Comparison of ENCODE assay signal across 13 cellular contexts in genomic region chr1:28888915-28889314, GRCh38. TPM values are rescaled to one million over a fixed set of nuclear protein-coding genes. Genes with fewer than 3 reads are reported as not detected.
DNase-seq lines count a peak whose midpoint lies in the region; ATAC-seq and TF ChIP-seq lines count a peak whose summit lies in the region.
"Had no signal": no experiment of that assay in that cellular context is flagged by ENCODE, and none has a peak within 500 bp of the region (broad histone marks: within the 10 kb centered on the region; RNA-seq: fewer than 3 reads in every experiment).

No MANE protein-coding gene starts in this region.

- no peak for ATAC-seq in activated CD4-positive, alpha-beta T cell treated with anti-CD3 and anti-CD28 coated beads for 36 hours
- no peak for ATAC-seq in GM23338
- ATAC-seq in activated T-helper 17 cell treated with anti-CD3 and anti-CD28 coated beads, Interleukin-2, amount 50 U/mL, for 72 hours (replicated peaks), result no peak
- ATAC-seq in stimulated activated naive CD8-positive, alpha-beta T cell treated with anti-CD3 and anti-CD28 coated beads, Interleukin-15, Interleukin-2, amounts not matched to agents 100 U/mL and 50 U/mL, for 24 hours, result no peak
- no peak for ATAC-seq in GM19467 (IDR thresholded peaks at IDR 0.05; ENCODE audit: unreplicated experiment)

- DNase-seq in activated CD4-positive, alpha-beta T cell treated with anti-CD3 and anti-CD28 coated beads for 36 hours, result no peak
- DNase-seq in activated CD4-positive, alpha-beta T cell treated with anti-CD3 and anti-CD28 coated beads, Interleukin-2, amount 50 U/mL, for 4 hours, result no peak
- no peak for DNase-seq in GM23338 (ENCODE audit: low spot score)
- DNase-seq in nephron progenitor cell, result no peak
- DNase-seq in stimulated activated naive CD8-positive, alpha-beta T cell treated with anti-CD3 and anti-CD28 coated beads, Interleukin-15, Interleukin-2, amounts not matched to agents 100 U/mL and 50 U/mL, for 24 hours, result no peak
- no peak for DNase-seq in NCI-H2227 (lab: John Stamatoyannopoulos, UW; ENCODE audit: unreplicated experiment)
- DNase-seq: activated naive CD4-positive, alpha-beta T cell treated with anti-CD3 and anti-CD28 coated beads for 36 hours; cortex of kidney; NCI-H1436 treated with DMSO at 0.1 percent for 48 hours had no signal

- H3K27me3 Mint-ChIP-seq in activated CD4-positive, alpha-beta T cell treated with anti-CD3 and anti-CD28 coated beads for 36 hours, result no peaks in the 10 kb centered on the region
- H3K27me3 Mint-ChIP-seq in GM23338 (ENCODE audit: insufficient read depth, low read depth, poor library complexity), result peaks cover 23% of the 10 kb centered on the region
- no peaks in the 10 kb centered on the region for H3K27me3 Mint-ChIP-seq in activated T-helper 17 cell treated with anti-CD3 and anti-CD28 coated beads, Interleukin-2, amount 50 U/mL, for 72 hours
- peaks cover 35% of the 10 kb centered on the region for H3K27me3 Mint-ChIP-seq in nephron progenitor cell (ENCODE audit: low read depth, poor library complexity)

- no peaks in the 10 kb centered on the region for H3K36me3 Mint-ChIP-seq in activated CD4-positive, alpha-beta T cell treated with anti-CD3 and anti-CD28 coated beads for 36 hours (ENCODE audit: low read depth)
- H3K36me3 Mint-ChIP-seq in GM23338 (ENCODE audit: low read depth) (no peaks in the 10 kb centered on the region), nephron progenitor cell (ENCODE audit: low read depth) (no peaks in the 10 kb centered on the region)
- peaks cover 14% of the 10 kb centered on the region for H3K36me3 Mint-ChIP-seq in activated T-helper 17 cell treated with anti-CD3 and anti-CD28 coated beads, Interleukin-2, amount 50 U/mL, for 72 hours (ENCODE audit: low read depth)

- no peaks in the 10 kb centered on the region for H3K9me3 Mint-ChIP-seq in activated CD4-positive, alpha-beta T cell treated with anti-CD3 and anti-CD28 coated beads for 36 hours (ENCODE audit: low read depth)
- H3K9me3 Mint-ChIP-seq in GM23338 (no peaks in the 10 kb centered on the region; the same call in 2 of the 3 replicates), nephron progenitor cell (no peaks in the 10 kb centered on the region)
- H3K9me3 Mint-ChIP-seq in activated T-helper 17 cell treated with anti-CD3 and anti-CD28 coated beads, Interleukin-2, amount 50 U/mL, for 72 hours, result no peaks in the 10 kb centered on the region
- H3K9me3 Mint-ChIP-seq: activated naive CD4-positive, alpha-beta T cell treated with anti-CD3 and anti-CD28 coated beads for 36 hours had no signal

- CTCF ChIA-PET in activated CD4-positive, alpha-beta T cell treated with anti-CD3 and anti-CD28 coated beads for 36 hours (lab: Charles Lee), result interaction anchor here (1.2 kb wide), 1 partner anchor 10 kb away, joined by 4 read pairs; no protein-coding TSS in a partner anchor

- no peak overlapping the region for H2AFZ ChIP-seq in GM23338

- intact Hi-C loops in activated CD4-positive, alpha-beta T cell treated with anti-CD3 and anti-CD28 coated beads for 36 hours (cut with DNase I, micrococcal nuclease), result loop anchor here (5.0 kb wide), 5 partner anchors 38 to 1828 kb away; partner anchors contain the start of genes SRSF4 (in 1 of the 2) and TMEM200B (in 1 of the 2)

- POLR2A ChIA-PET in activated CD4-positive, alpha-beta T cell treated with anti-CD3 and anti-CD28 coated beads for 36 hours (lab: Charles Lee), result interaction anchor here (0.9 kb wide), 1 partner anchor 25 kb away, joined by 3 read pairs; the partner anchor contains the start of gene EPB41

- peaks cover 24% of the 10 kb centered on the region for H3K4me1 ChIP-seq in GM23338 (ENCODE audit: insufficient read depth)

- peak overlapping the region; percentile 2 for H3K4me3 Mint-ChIP-seq in activated CD4-positive, alpha-beta T cell treated with anti-CD3 and anti-CD28 coated beads for 36 hours
- no peak overlapping the region for H3K4me3 Mint-ChIP-seq in GM23338
- peak overlapping the region; percentile 87 for H3K4me3 Mint-ChIP-seq in activated T-helper 17 cell treated with anti-CD3 and anti-CD28 coated beads, Interleukin-2, amount 50 U/mL, for 72 hours
- peak overlapping the region; percentile 42 for H3K4me3 Mint-ChIP-seq in nephron progenitor cell

- H3F3A ChIP-seq in GM23338 (replicated peaks; ENCODE audit: low read depth), result peaks cover 11% of the 10 kb centered on the region

- no peak overlapping the region for H3K27ac Mint-ChIP-seq in activated CD4-positive, alpha-beta T cell treated with anti-CD3 and anti-CD28 coated beads for 36 hours
- no peak overlapping the region for H3K27ac Mint-ChIP-seq in GM23338
- H3K27ac Mint-ChIP-seq in activated T-helper 17 cell treated with anti-CD3 and anti-CD28 coated beads, Interleukin-2, amount 50 U/mL, for 72 hours, result no peak overlapping the region
- no peak overlapping the region for H3K27ac Mint-ChIP-seq in nephron progenitor cell
- H3K27ac Mint-ChIP-seq: activated naive CD4-positive, alpha-beta T cell treated with anti-CD3 and anti-CD28 coated beads for 36 hours had no signal

- H3K4me3 ChIP-seq in GM23338, result no peak overlapping the region
- H3K4me3 ChIP-seq: lung had no signal

- H3K4me2 ChIP-seq in GM23338, result peak overlapping the region; percentile 81; the same call in 1 of the 2 replicates

- H3K27ac ChIP-seq in GM23338 (ENCODE audit: low read depth), result no peak overlapping the region
- H3K27ac ChIP-seq: testis had no signal

- H3K9me2 ChIP-seq in GM23338 (ENCODE audit: insufficient read depth), result no peaks in the 10 kb centered on the region

- H3K27me3 ChIP-seq in GM23338 (ENCODE audit: insufficient read depth), result peaks cover 16% of the 10 kb centered on the region; the same call in 1 of the 2 replicates
- H3K27me3 ChIP-seq: testis had no signal

- H3K36me3 ChIP-seq in GM23338 (ENCODE audit: insufficient read depth), result no peaks in the 10 kb centered on the region

- TF ChIP-seq CTCF in GM23338 (conservative IDR thresholded peaks at IDR 0.05; ENCODE audit: low read depth in 2 of 2), result no peak
- no peak for TF ChIP-seq CTCF in nephron progenitor cell (IDR thresholded peaks at IDR 0.05)

- H3K79me2 ChIP-seq in GM23338 (replicated peaks; ENCODE audit: insufficient read depth), result no peaks in the 10 kb centered on the region

- peaks cover 43% of the 10 kb centered on the region for H3K4me1 Mint-ChIP-seq in activated CD4-positive, alpha-beta T cell treated with anti-CD3 and anti-CD28 coated beads for 36 hours
- H3K4me1 Mint-ChIP-seq in GM23338, result peaks cover 33% of the 10 kb centered on the region
- peaks cover 21% of the 10 kb centered on the region for H3K4me1 Mint-ChIP-seq in activated T-helper 17 cell treated with anti-CD3 and anti-CD28 coated beads, Interleukin-2, amount 50 U/mL, for 72 hours
- H3K4me1 Mint-ChIP-seq in nephron progenitor cell, result peaks cover 47% of the 10 kb centered on the region

- H4K20me1 ChIP-seq in GM23338 (replicated peaks; ENCODE audit: insufficient read depth), result no peaks in the 10 kb centered on the region

TF ChIP-seq in GM23338, 12 proteins besides CTCF, POLR2A, EP300 and RAD21:
- no peak for TF ChIP-seq ETS1 (IDR thresholded peaks at IDR 0.05)
- TF ChIP-seq ZNF114 (CRISPR knock-in tag; IDR thresholded peaks at IDR 0.05), result no peak
- no peak for TF ChIP-seq REST (IDR thresholded peaks at IDR 0.05; ENCODE audit: unreplicated experiment)
- no peak for TF ChIP-seq POLR2AphosphoS5 (IDR thresholded peaks at IDR 0.05; ENCODE audit: low read depth)
- no peak for TF ChIP-seq EZH2 (IDR thresholded peaks at IDR 0.05; ENCODE audit: low read depth, unreplicated experiment)
- no peak for TF ChIP-seq ZNF331 (CRISPR knock-in tag; IDR thresholded peaks at IDR 0.05; ENCODE audit: low read depth)
- no peak for TF ChIP-seq NANOG (IDR thresholded peaks at IDR 0.05; ENCODE audit: borderline replicate concordance)
- TF ChIP-seq JUNB (IDR thresholded peaks at IDR 0.05; ENCODE audit: unreplicated experiment), result no peak

RNA-seq across cellular contexts. Expression of gene EPB41, which starts 25.5 kb away (rescaled TPM):
- total RNA-seq in activated CD4-positive, alpha-beta T cell treated with anti-CD3 and anti-CD28 coated beads for 36 hours, result 100 to 1,000 TPM in 1 of 2 experiments, 10 to 100 TPM in 1; 75.5 to 130 TPM
- 108 and 112 TPM in 2 replicates for total RNA-seq in GM23338 (2014; rRNA removed; shearing (Covaris generic))
- 25.4 and 26.8 TPM in 2 replicates for polyA plus RNA-seq in GM23338 (2016; fragmentation: Nextera tagmentation; extraction: Ambion mirVana)
- 10 to 100 TPM; 40.0 to 63.2 TPM for total RNA-seq in activated T-helper 17 cell treated with anti-CD3 and anti-CD28 coated beads, Interleukin-2, amount 50 U/mL, for 72 hours
